In genomic region chr1:6889875-6890480, GRCh38 we compare ENCODE assay signal across 8 cellular contexts.
DNase-seq lines count a peak whose midpoint lies in the region; ATAC-seq and TF ChIP-seq lines count a peak whose summit lies in the region.

No MANE protein-coding gene starts in this region.

- TF ChIP-seq POLR2A in uterus (IDR thresholded peaks at IDR 0.05): no peak

- no peak for ATAC-seq in HG02642 (IDR thresholded peaks at IDR 0.05; ENCODE audit: poor library complexity, unreplicated experiment)

- no peaks in the 10 kb centered on the region for H4K20me1 ChIP-seq in fibroblast of lung (ENCODE audit: control insufficient read depth, extremely low read depth, insufficient read depth, low read length)

- no peaks in the 10 kb centered on the region for H3K36me3 ChIP-seq in A673 (ENCODE audit: insufficient read depth, low read length, poor library complexity, severe bottlenecking)
- H3K36me3 ChIP-seq in fibroblast of lung (ENCODE audit: control insufficient read depth, insufficient read depth, low read length): no peaks in the 10 kb centered on the region
- no peaks in the 10 kb centered on the region for H3K36me3 ChIP-seq in uterus

- DNase-seq in A673 (ENCODE audit: low spot score) (peak; percentile 66), NCI-H2196 (lab: John Stamatoyannopoulos, UW; ENCODE audit: unreplicated experiment) (peak; percentile 60), fibroblast of lung (ENCODE audit: low read depth in 2 of 2) (peak; percentile 42 to 77), nephron progenitor cell (peak; percentile 51), uterus (peak in 1 of 2 donors; percentile 27)
- DNase-seq in activated CD4-positive, alpha-beta T cell treated with anti-CD3 and anti-CD28 coated beads, Interleukin-2, amount 10 ng/mL, durations not matched to agents 24 days and 14 days: peak; percentile 80

- H3K9me3 Mint-ChIP-seq in activated CD4-positive, alpha-beta T cell treated with anti-CD3 and anti-CD28 coated beads, Interleukin-2, amount 10 ng/mL, durations not matched to agents 24 days and 14 days: no peaks in the 10 kb centered on the region
- no peaks in the 10 kb centered on the region for H3K9me3 Mint-ChIP-seq in nephron progenitor cell

- no peak overlapping the region for H3K27ac Mint-ChIP-seq in activated CD4-positive, alpha-beta T cell treated with anti-CD3 and anti-CD28 coated beads, Interleukin-2, amount 10 ng/mL, durations not matched to agents 24 days and 14 days
- no peak overlapping the region for H3K27ac Mint-ChIP-seq in nephron progenitor cell

- H3K27me3 ChIP-seq in A673 (replicated peaks; ENCODE audit: insufficient read depth, low read depth, low read length, poor library complexity): no peaks in the 10 kb centered on the region
- no peaks in the 10 kb centered on the region for H3K27me3 ChIP-seq in fibroblast of lung (ENCODE audit: control insufficient read depth, insufficient read depth, low read length)
- no peaks in the 10 kb centered on the region for H3K27me3 ChIP-seq in uterus

- no peaks in the 10 kb centered on the region for H3K4me1 Mint-ChIP-seq in activated CD4-positive, alpha-beta T cell treated with anti-CD3 and anti-CD28 coated beads, Interleukin-2, amount 10 ng/mL, durations not matched to agents 24 days and 14 days
- peaks cover 11% of the 10 kb centered on the region for H3K4me1 Mint-ChIP-seq in nephron progenitor cell

- H3K36me3 Mint-ChIP-seq in activated CD4-positive, alpha-beta T cell treated with anti-CD3 and anti-CD28 coated beads, Interleukin-2, amount 10 ng/mL, durations not matched to agents 24 days and 14 days (ENCODE audit: low read depth): no peaks in the 10 kb centered on the region
- peaks cover 5% of the 10 kb centered on the region for H3K36me3 Mint-ChIP-seq in nephron progenitor cell (ENCODE audit: low read depth)

- POLR2A ChIA-PET in A673 (lab: Charles Lee; ENCODE audit: low non-redundant PET): no interaction called here

- intact Hi-C loops in A673 (cut with micrococcal nuclease; ENCODE audit: unreplicated experiment): loop anchor here (2.0 to 10.0 kb wide), 2 partner anchors 95 to 165 kb away; no protein-coding TSS in a partner anchor
- intact Hi-C loops in activated CD4-positive, alpha-beta T cell treated with anti-CD3 and anti-CD28 coated beads, Interleukin-2, amount 10 ng/mL, durations not matched to agents 24 days and 14 days (cut with micrococcal nuclease): loop anchor here (2.0 to 10.0 kb wide), 2 partner anchors 95 to 163 kb away; no protein-coding TSS in a partner anchor
- intact Hi-C loops in uterus (cut with DNase I; ENCODE audit: low total_unique reads): no loop called here

- H3K4me1 ChIP-seq in A673 (ENCODE audit: insufficient read depth, low read length, poor library complexity, severe bottlenecking) (no peaks in the 10 kb centered on the region), fibroblast of lung (ENCODE audit: control insufficient read depth, extremely low read depth, insufficient read depth, low read length) (no peaks in the 10 kb centered on the region), uterus (no peaks in the 10 kb centered on the region)

- BruUV-seq in A673 (replicated peaks; lab: Mats Ljungman, UMichigan): no TSS peak

- H3K4me2 ChIP-seq in fibroblast of lung (ENCODE audit: extremely low read depth, insufficient read depth, low read length): no peak overlapping the region

- TF ChIP-seq CTCF in A673 (conservative IDR thresholded peaks at IDR 0.05; ENCODE audit: low read depth, low read length) (peak; percentile 82), GM12872 (IDR thresholded peaks at IDR 0.05; ENCODE audit: insufficient read depth, low read depth, low read length) (peak; percentile 81), fibroblast of lung (conservative IDR thresholded peaks at IDR 0.05 in 1 of 2, IDR thresholded peaks at IDR 0.05 in 1 of 2; ENCODE audit: low read depth in 1 of 2, low read length in 2 of 2) (peak; percentile 84 to 94), nephron progenitor cell (IDR thresholded peaks at IDR 0.05) (peak; percentile 62), uterus (IDR thresholded peaks at IDR 0.05) (peak; percentile 51 to 65 (median 58))

- no peaks in the 10 kb centered on the region for H3K79me2 ChIP-seq in fibroblast of lung (ENCODE audit: control insufficient read depth, insufficient read depth, low read length)

- no peak overlapping the region for H3K4me3 Mint-ChIP-seq in activated CD4-positive, alpha-beta T cell treated with anti-CD3 and anti-CD28 coated beads, Interleukin-2, amount 10 ng/mL, durations not matched to agents 24 days and 14 days
- no peak overlapping the region for H3K4me3 Mint-ChIP-seq in nephron progenitor cell

- H3K27ac ChIP-seq in A673 (ENCODE audit: low read depth, low read length, poor library complexity, severe bottlenecking) (no peak overlapping the region), fibroblast of lung (ENCODE audit: insufficient read depth, low read length) (no peak overlapping the region), uterus (no peak overlapping the region)

- no peaks in the 10 kb centered on the region for H3K27me3 Mint-ChIP-seq in activated CD4-positive, alpha-beta T cell treated with anti-CD3 and anti-CD28 coated beads, Interleukin-2, amount 10 ng/mL, durations not matched to agents 24 days and 14 days
- H3K27me3 Mint-ChIP-seq in nephron progenitor cell (ENCODE audit: low read depth, poor library complexity): no peaks in the 10 kb centered on the region

- H3K9ac ChIP-seq in fibroblast of lung (ENCODE audit: insufficient read depth, low read length): no peak overlapping the region

- CTCF ChIA-PET in A673 (lab: Charles Lee): no interaction called here

- no peaks in the 10 kb centered on the region for H3K9me3 ChIP-seq in A673 (ENCODE audit: low read depth, low read length, poor library complexity, severe bottlenecking)
- H3K9me3 ChIP-seq in fibroblast of lung (ENCODE audit: control insufficient read depth, insufficient read depth, low read depth, low read length): no peaks in the 10 kb centered on the region
- no peaks in the 10 kb centered on the region for H3K9me3 ChIP-seq in uterus

- H3K4me3 ChIP-seq in A673 (ENCODE audit: low read depth, low read length, poor library complexity, severe bottlenecking) (no peak overlapping the region), fibroblast of lung (replicated peaks in 1 of 4; ENCODE audit: control extremely low read depth in 1 of 4, insufficient read depth in 1 of 4, low read depth in 3 of 4, low read length in 4 of 4) (no peak overlapping the region), uterus (no peak overlapping the region)

- H2AFZ ChIP-seq in fibroblast of lung (ENCODE audit: low read length): no peak overlapping the region
